Comparison of ENCODE assay signal across 11 cellular contexts in genomic region chr13:75986818-75987217, GRCh38.
DNase-seq lines count a peak whose midpoint lies in the region; ATAC-seq lines count a peak whose summit lies in the region.
"Had no signal": no experiment of that assay in that cellular context is flagged by ENCODE, and none has a peak within 500 bp of the region (broad histone marks: within the 10 kb centered on the region; RNA-seq: fewer than 3 reads in every experiment).

No MANE protein-coding gene starts in this region.

- peak; percentile 30 for DNase-seq in renal cortical epithelial cell (ENCODE audit: low read depth)
- DNase-seq in activated effector memory CD4-positive, alpha-beta T cell treated with Interleukin-2 at 50 U/mL for 16 hours: no peak
- DNase-seq in LoVo (ENCODE audit: low spot score): no peak
- DNase-seq: activated gamma-delta T cell, foreskin keratinocyte, NCI-H1048, PC-3 had no signal

- ATAC-seq in GM19035 (IDR thresholded peaks at IDR 0.05; ENCODE audit: unreplicated experiment) (peak; percentile 77), GM21737 (IDR thresholded peaks at IDR 0.05; ENCODE audit: unreplicated experiment) (peak; percentile 95), HG03196 (IDR thresholded peaks at IDR 0.05; ENCODE audit: unreplicated experiment) (peak; percentile 95)
- no peak for ATAC-seq in activated CD4-positive, CD25-positive, alpha-beta regulatory T cell treated with anti-CD3 and anti-CD28 coated beads, Interleukin-2, amount 50 U/mL, for 24 hours
- ATAC-seq: foreskin keratinocyte, PC-3 had no signal

Comparison
In these comparisons a context has a peak if more than half of its experiments do, and no peak if none do; other contexts are left out.
1. ATAC-seq: peak in GM19035 (single experiment), GM21737 (single experiment) and HG03196 (single experiment); none in activated CD4-positive, CD25-positive, alpha-beta regulatory T cell treated with anti-CD3 and anti-CD28 coated beads, Interleukin-2, amount 50 U/mL, for 24 hours (0 of 2).